Comparison of ENCODE assay signal across 8 cellular contexts in genomic region chr1:183842817-183843187, GRCh38.
DNase-seq lines count a peak whose midpoint lies in the region; ATAC-seq lines count a peak whose summit lies in the region.

No MANE protein-coding gene starts in this region.

- H3K4me1 ChIP-seq in muscle layer of duodenum (ENCODE audit: control insufficient read depth in 1 of 2, insufficient read depth in 2 of 2, low read length in 2 of 2), result peaks cover 4 to 15% of the 10 kb centered on the region in 2 donors

- peaks cover 15% of the 10 kb centered on the region for H3K36me3 ChIP-seq in SK-N-MC (ENCODE audit: insufficient read depth, low read length)
- peaks cover 0 to 4% of the 10 kb centered on the region in 2 donors for H3K36me3 ChIP-seq in muscle layer of duodenum (ENCODE audit: control insufficient read depth in 1 of 2, insufficient read depth in 2 of 2, low read length in 2 of 2)

- peak overlapping the region; percentile 99 for H3K27ac ChIP-seq in SK-N-MC
- peak overlapping the region; percentile 37 for H3K27ac ChIP-seq in muscle layer of duodenum (ENCODE audit: low read length)
- H3K27ac ChIP-seq in substantia nigra (ENCODE audit: low read depth, low read length, poor library complexity, severe bottlenecking), result no peak overlapping the region

- H3K27me3 ChIP-seq in muscle layer of duodenum (ENCODE audit: low read depth, low read length), result no peaks in the 10 kb centered on the region

- H3K9me3 ChIP-seq in SK-N-MC (ENCODE audit: low read depth, low read length) (no peaks in the 10 kb centered on the region), muscle layer of duodenum (ENCODE audit: control insufficient read depth in 1 of 2, low read length in 2 of 2) (no peaks in the 10 kb centered on the region)

- no peak for DNase-seq in SK-N-MC (ENCODE audit: low read depth, low spot score)
- no peak for DNase-seq in GDM1 (lab: John Stamatoyannopoulos, UW)
- no peak for DNase-seq in stimulated activated CD4-positive, alpha-beta T cell treated with anti-CD3 and anti-CD28 coated beads, Interleukin-12 subunit alpha, Interleukin-12 subunit beta, amount 100 ng/mL, for 4 hours
- no peak for DNase-seq in substantia nigra (lab: John Stamatoyannopoulos, UW)
- no peak for DNase-seq in HPDE6-E6E7 (ENCODE audit: extremely low spot score)

- peak overlapping the region; percentile 66 for H3K9ac ChIP-seq in SK-N-MC (ENCODE audit: insufficient read length)

- H3K4me3 ChIP-seq in SK-N-MC (peak overlapping the region; percentile 72), muscle layer of duodenum (ENCODE audit: low read depth in 1 of 2, low read length in 2 of 2) (peak overlapping the region; percentile 2 to 36)

- ATAC-seq in GM18508 (IDR thresholded peaks at IDR 0.05; ENCODE audit: insufficient read depth, unreplicated experiment) (peak; percentile 15), GM21737 (IDR thresholded peaks at IDR 0.05; ENCODE audit: unreplicated experiment) (peak; percentile 31)
